In genomic region chr22:20137671-20138416, GRCh38 we compare ENCODE assay signal across 15 cellular contexts. TPM values are rescaled to one million over a fixed set of nuclear protein-coding genes. Genes with fewer than 3 reads are reported as not detected.
DNase-seq lines count a peak whose midpoint lies in the region; ATAC-seq and TF ChIP-seq lines count a peak whose summit lies in the region.
"Had no signal": no experiment of that assay in that cellular context is flagged by ENCODE, and none has a peak within 500 bp of the region (broad histone marks: within the 10 kb centered on the region; RNA-seq: fewer than 3 reads in every experiment).

No MANE protein-coding gene starts in this region.

- no peak for DNase-seq in ascending aorta (ENCODE audit: low spot score in 2 of 2)
- DNase-seq in left cardiac atrium, result peak; percentile 60
- no peak for DNase-seq in psoas muscle
- DNase-seq in midbrain (lab: John Stamatoyannopoulos, UW), result no peak
- no peak for DNase-seq in activated CD4-positive, alpha-beta T cell treated with anti-CD3 and anti-CD28 coated beads, Interleukin-2, amount 50 U/mL, for 1 hour
- DNase-seq: activated CD4-positive, alpha-beta T cell treated with anti-CD3 and anti-CD28 coated beads for 4 hours; activated T-cell treated with anti-CD3 and anti-CD28 coated beads, Interleukin-2, amount 50 U/mL, for 48 hours; body of pancreas; glutamatergic neuron; NCI-H1105; NCI-H446; PC-9 had no signal

- H3K9me3 ChIP-seq in BLaER1 treated with 17β-estradiol and CSF1 and Interleukin-3, amounts not matched to agents 10 nM and 100 nM (replicated peaks in 1 of 11), result no peaks in the 10 kb centered on the region
- H3K9me3 ChIP-seq in ascending aorta (no peaks in the 10 kb centered on the region), psoas muscle (no peaks in the 10 kb centered on the region)
- H3K9me3 ChIP-seq: body of pancreas had no signal

- H3K4me1 ChIP-seq in BLaER1 treated with 17β-estradiol and CSF1 and Interleukin-3, amounts not matched to agents 10 nM and 100 nM, result peaks cover 54 to 82% (median 74%) of the 10 kb centered on the region in 10 experiments
- H3K4me1 ChIP-seq in ascending aorta (peaks cover 31 to 57% of the 10 kb centered on the region in 2 donors), psoas muscle (peaks cover 52% of the 10 kb centered on the region)

- H3K4me3 ChIP-seq in BLaER1 treated with 17β-estradiol and CSF1 and Interleukin-3, amounts not matched to agents 10 nM and 100 nM, result no peak overlapping the region; a peak in 1 of 20 replicates
- H3K4me3 ChIP-seq in ascending aorta (peak overlapping the region in 1 of 2 donors; percentile 39), psoas muscle (no peak overlapping the region)
- H3K4me3 ChIP-seq: body of pancreas, PC-9 had no signal

- no peaks in the 10 kb centered on the region for H3K27me3 ChIP-seq in BLaER1 treated with 17β-estradiol and CSF1 and Interleukin-3, amounts not matched to agents 10 nM and 100 nM
- H3K27me3 ChIP-seq in ascending aorta, result no peaks in the 10 kb centered on the region
- no peaks in the 10 kb centered on the region for H3K27me3 ChIP-seq in psoas muscle (ENCODE audit: insufficient read depth in 3 of 3, low read length in 2 of 3)
- H3K27me3 ChIP-seq: body of pancreas had no signal

- peak overlapping the region in 5 of 11 experiments; percentile 1 to 27 (median 21); a peak in 5 of 22 replicates for H3K27ac ChIP-seq in BLaER1 treated with 17β-estradiol and CSF1 and Interleukin-3, amounts not matched to agents 10 nM and 100 nM
- H3K27ac ChIP-seq in ascending aorta (peak overlapping the region; percentile 31 to 53), psoas muscle (peak overlapping the region; percentile 59)
- H3K27ac ChIP-seq: body of pancreas, PC-9 had no signal

- 13 to 26% (median 22%) methylated on average over 25 to 26 of the region's 26 CpGs for WGBS in psoas muscle, 3 donors

- H3K9ac ChIP-seq in BLaER1 treated with 17β-estradiol and CSF1 and Interleukin-3, amounts not matched to agents 10 nM and 100 nM, result peak overlapping the region in 10 of 11 experiments; percentile 22 to 70 (median 46); a peak in 19 of 22 replicates

- TF ChIP-seq CTCF in ascending aorta (IDR thresholded peaks at IDR 0.05), result no peak
- TF ChIP-seq CTCF in psoas muscle (IDR thresholded peaks at IDR 0.05), result no peak

- intact Hi-C loops in ascending aorta (cut with DNase I) (loop anchor here (10.0 kb wide), 2 partner anchors 367 to 717 kb away; partner anchors contain the start of genes MED15, PI4KA and SNAP29), left cardiac atrium (cut with DNase I) (no loop called here), psoas muscle (cut with DNase I) (no loop called here)

- peak; percentile 46 to 61 for ATAC-seq in left cardiac atrium
- peak; percentile 24 to 70 (median 62) for ATAC-seq in psoas muscle
- no peak for ATAC-seq in GM19467 (IDR thresholded peaks at IDR 0.05; ENCODE audit: unreplicated experiment)
- no peak for ATAC-seq in HG03565 (IDR thresholded peaks at IDR 0.05; ENCODE audit: unreplicated experiment)
- ATAC-seq: body of pancreas had no signal

- peaks cover 66 to 100% (median 91%) of the 10 kb centered on the region in 11 experiments for H4K20me1 ChIP-seq in BLaER1 treated with 17β-estradiol and CSF1 and Interleukin-3, amounts not matched to agents 10 nM and 100 nM

- H3K4me2 ChIP-seq in BLaER1 treated with 17β-estradiol and CSF1 and Interleukin-3, amounts not matched to agents 10 nM and 100 nM, result peak overlapping the region; percentile 48 to 100 (median 80)
- H3K4me2 ChIP-seq: PC-9 had no signal

- peaks cover 0 to 45% (median 22%) of the 10 kb centered on the region in 11 experiments; a peak in 18 of 22 replicates for H3K36me3 ChIP-seq in BLaER1 treated with 17β-estradiol and CSF1 and Interleukin-3, amounts not matched to agents 10 nM and 100 nM
- H3K36me3 ChIP-seq in ascending aorta, result peaks cover 9 to 19% of the 10 kb centered on the region in 2 donors
- H3K36me3 ChIP-seq in psoas muscle (ENCODE audit: insufficient read depth in 1 of 2, low read depth in 1 of 2), result peaks cover 0 to 16% of the 10 kb centered on the region in 2 donors

RNA-seq across cellular contexts. Expression of gene ZDHHC8, which starts 6.2 kb away (rescaled TPM):
- 35.5 TPM for total RNA-seq in ascending aorta
- 10 to 100 TPM; 48.3 to 48.9 TPM for total RNA-seq in left cardiac atrium
- 10 to 100 TPM; 15.8 to 23.7 (median 22.2) TPM for total RNA-seq in psoas muscle
- 10 to 100 TPM in 2 of 3 donors, 1 to 10 TPM in 1; 9.7 to 11.8 (median 10.8) TPM for polyA plus RNA-seq in psoas muscle

RNA-seq across cellular contexts. Expression of gene CCDC188, which starts 13.0 kb away (rescaled TPM):
- total RNA-seq in ascending aorta, result not detected
- under 1 TPM; 0.44 to 0.62 TPM for total RNA-seq in left cardiac atrium
- total RNA-seq in psoas muscle, result under 1 TPM in 2 of 4 donors, not detected in 2; 0.17 to 0.38 TPM
- under 1 TPM; 0.09 to 0.32 (median 0.12) TPM for polyA plus RNA-seq in psoas muscle
- total RNA-seq: body of pancreas, PC-9 had no signal

RNA-seq across cellular contexts. Expression of gene TRMT2A, which starts 20.8 kb away (rescaled TPM):
- total RNA-seq in ascending aorta (161 TPM), left cardiac atrium (10 to 100 TPM; 26.7 to 29.3 TPM), psoas muscle (10 to 100 TPM; 20.5 to 34.1 (median 24.9) TPM)
- 10 to 100 TPM; 20.8 to 32.4 (median 31.6) TPM for polyA plus RNA-seq in psoas muscle

RNA-seq across cellular contexts. Expression of gene RANBP1, which starts 21.9 kb away (rescaled TPM):
- total RNA-seq in ascending aorta (302 TPM), left cardiac atrium (10 to 100 TPM; 38.3 to 50.4 TPM), psoas muscle (10 to 100 TPM; 32.2 to 55.7 (median 49.0) TPM)
- polyA plus RNA-seq in psoas muscle, result 100 to 1,000 TPM in 1 of 3 donors, 10 to 100 TPM in 2; 44.1 to 161 (median 57.8) TPM

RNA-seq across cellular contexts. Expression of gene DGCR8, which starts 57.8 kb away (rescaled TPM):
- 18.0 TPM for total RNA-seq in ascending aorta
- total RNA-seq in left cardiac atrium, result 10 to 100 TPM; 13.3 to 19.9 TPM
- total RNA-seq in psoas muscle, result 10 to 100 TPM; 12.2 to 19.5 (median 15.0) TPM
- polyA plus RNA-seq in psoas muscle, result 10 to 100 TPM; 10.5 to 21.5 (median 15.3) TPM

Comparison
In these comparisons a context has a peak if more than half of its experiments do, and no peak if none do; other contexts are left out.
1. ATAC-seq: peak in left cardiac atrium (2 of 2) and psoas muscle (4 of 4); none in GM19467 (single experiment) and HG03565 (single experiment).